In genomic region chr17:69103557-69104233, GRCh38 we compare ENCODE assay signal across 17 cellular contexts. TPM values are rescaled to one million over a fixed set of nuclear protein-coding genes. Genes with fewer than 3 reads are reported as not detected.
A peak's percentile ranks its signal among the peaks of the same experiment; 100 is the strongest.
DNase-seq lines count a peak whose midpoint lies in the region; ATAC-seq, FAIRE-seq and TF ChIP-seq lines count a peak whose summit lies in the region.
"Had no signal": no experiment of that assay in that cellular context is flagged by ENCODE, and none has a peak within 500 bp of the region (broad histone marks: within the 10 kb centered on the region; RNA-seq: fewer than 3 reads in every experiment).

No MANE protein-coding gene starts in this region.

- TF ChIP-seq POLR2A in HepG2 (IDR thresholded peaks at IDR 0.05; ENCODE audit: insufficient read depth in 1 of 2, low read depth in 2 of 2, low read length in 2 of 2) (no peak), right lobe of liver (IDR thresholded peaks at IDR 0.05) (no peak)

- no peak overlapping the region for H3K27ac ChIP-seq in HepG2 (ENCODE audit: extremely low read length, insufficient read depth, low read length)
- H3K27ac ChIP-seq in right lobe of liver: no peak overlapping the region

- no peaks in the 10 kb centered on the region for H3K79me2 ChIP-seq in HepG2 (ENCODE audit: insufficient read depth, low read length)

- no TSS peak for BruUV-seq in HepG2 (replicated peaks; lab: Mats Ljungman, UMichigan)

- H3K4me1 ChIP-seq in HepG2 (ENCODE audit: insufficient read depth, low read length) (peaks cover 10% of the 10 kb centered on the region), right lobe of liver (no peaks in the 10 kb centered on the region)
- H3K4me1 ChIP-seq: HAP-1 had no signal

- no peak overlapping the region for H2AFZ ChIP-seq in HepG2 (ENCODE audit: low read length)

- intact Hi-C loops in HepG2 (cut with micrococcal nuclease; ENCODE audit: unreplicated experiment) (no loop called here), right lobe of liver (cut with DNase I) (no loop called here)

- CTCF ChIA-PET in HepG2 (lab: Yijun Ruan, JAX; ENCODE audit: low intra/inter-chr PET ratio, low total read pairs): no interaction called here

- WGBS in HepG2 (ENCODE audit: low lambda C conversion rate): 17% methylated on average over 9 of the region's 9 CpGs
- WGBS in right lobe of liver (ENCODE audit: insufficient coverage, low coverage, low lambda C conversion rate, missing lambda C conversion rate): 92% methylated on average over 9 of the region's 9 CpGs

- POLR2A ChIA-PET in HepG2 (lab: Yijun Ruan, JAX): no interaction called here

- H3K9me3 Mint-ChIP-seq in stimulated activated naive B cell treated with anti-CD40 and anti-IgM and Interleukin-4, amounts not matched to agents 10 μg/mL and 1 μg/mL and 100 μg/mL, for 72 hours: no peaks in the 10 kb centered on the region

- H3K9ac ChIP-seq in HepG2 (ENCODE audit: insufficient read depth, low read depth, low read length): no peak overlapping the region

- H3K36me3 ChIP-seq in HepG2 (replicated peaks in 1 of 2; ENCODE audit: control insufficient read depth in 1 of 2, insufficient read depth in 2 of 2, low read length in 2 of 2): no peaks in the 10 kb centered on the region
- peaks cover 0 to 70% (median 12%) of the 10 kb centered on the region in 4 donors for H3K36me3 ChIP-seq in right lobe of liver
- H3K36me3 ChIP-seq: HAP-1 had no signal

- H3K9me3 ChIP-seq in HepG2 (ENCODE audit: low read length) (no peaks in the 10 kb centered on the region), right lobe of liver (no peaks in the 10 kb centered on the region)
- H3K9me3 ChIP-seq: HAP-1 had no signal

- H3K27ac Mint-ChIP-seq in stimulated activated naive B cell treated with anti-CD40 and anti-IgM and Interleukin-4, amounts not matched to agents 10 μg/mL and 1 μg/mL and 100 μg/mL, for 72 hours: peak overlapping the region; percentile 87

- H4K20me1 ChIP-seq in HepG2 (ENCODE audit: insufficient read depth, low read length): no peaks in the 10 kb centered on the region

- H3K4me1 Mint-ChIP-seq in stimulated activated naive B cell treated with anti-CD40 and anti-IgM and Interleukin-4, amounts not matched to agents 10 μg/mL and 1 μg/mL and 100 μg/mL, for 72 hours: no peaks in the 10 kb centered on the region

- peak; percentile 47 for DNase-seq in HepG2 (ENCODE audit: low spot score)
- DNase-seq in right lobe of liver: no peak
- peak; percentile 18 for DNase-seq in NCI-H69 (lab: John Stamatoyannopoulos, UW)
- peak; percentile 3 for DNase-seq in cerebellar cortex (ENCODE audit: low spot score)
- no peak for DNase-seq in stimulated activated naive B cell treated with anti-CD40 and anti-IgM and Interleukin-4, amounts not matched to agents 10 μg/mL and 1 μg/mL and 100 μg/mL, for 72 hours
- no peak for DNase-seq in NCI-H345 treated with DMSO at 0.1 percent for 48 hours (lab: John Stamatoyannopoulos, UW; ENCODE audit: unreplicated experiment)
- DNase-seq in RPMI8226: no peak
- DNase-seq in SKM-1 treated with dmso at 0.1 percent for 144 hours (lab: John Stamatoyannopoulos, UW; ENCODE audit: unreplicated experiment): no peak
- DNase-seq: AML-193, NCI-H1436 treated with DMSO at 0.1 percent for 48 hours, NCI-H446, NCI-H82 had no signal

- H3K36me3 Mint-ChIP-seq in stimulated activated naive B cell treated with anti-CD40 and anti-IgM and Interleukin-4, amounts not matched to agents 10 μg/mL and 1 μg/mL and 100 μg/mL, for 72 hours: no peaks in the 10 kb centered on the region
- H3K36me3 Mint-ChIP-seq: CD14-positive monocyte had no signal

- TF ChIP-seq CTCF in HepG2 (CRISPR knock-in tag; IDR thresholded peaks at IDR 0.05) (no peak), right lobe of liver (IDR thresholded peaks at IDR 0.05) (no peak)

- no peak for FAIRE-seq in HepG2 (lab: Jason Lieb, UNC)

- in situ Hi-C loops in HepG2 (cut with HindIII; ENCODE audit: extremely low pct_ligation_motif_present, low pct_unique_long_range_greater_than_20kb): no loop called here

- H3K4me2 ChIP-seq in HepG2 (ENCODE audit: low read depth, low read length): peak overlapping the region; percentile 42

- ATAC-seq in HepG2: peak; percentile 70
- ATAC-seq in right lobe of liver: no peak
- no peak for ATAC-seq in stimulated activated naive B cell treated with anti-CD40 and anti-IgM and Interleukin-4, amounts not matched to agents 10 μg/mL and 1 μg/mL and 100 μg/mL, for 72 hours (replicated peaks)

- H3K4me3 Mint-ChIP-seq in stimulated activated naive B cell treated with anti-CD40 and anti-IgM and Interleukin-4, amounts not matched to agents 10 μg/mL and 1 μg/mL and 100 μg/mL, for 72 hours: no peak overlapping the region
- H3K4me3 Mint-ChIP-seq: CD14-positive monocyte had no signal

- no peaks in the 10 kb centered on the region for H3K27me3 ChIP-seq in HepG2 (ENCODE audit: control insufficient read depth in 1 of 2, insufficient read depth in 2 of 2, low read length in 2 of 2)
- no peaks in the 10 kb centered on the region for H3K27me3 ChIP-seq in right lobe of liver

- H3K4me3 ChIP-seq in HepG2 (replicated peaks in 1 of 3; ENCODE audit: insufficient read depth in 1 of 3, low read depth in 2 of 3, low read length in 3 of 3) (no peak overlapping the region), right lobe of liver (no peak overlapping the region)
- H3K4me3 ChIP-seq: HAP-1 had no signal

- H3K27me3 Mint-ChIP-seq in stimulated activated naive B cell treated with anti-CD40 and anti-IgM and Interleukin-4, amounts not matched to agents 10 μg/mL and 1 μg/mL and 100 μg/mL, for 72 hours: no peaks in the 10 kb centered on the region

- no peak for TF ChIP-seq RAD21 in HepG2 (CRISPR knock-in tag; IDR thresholded peaks at IDR 0.05)

- TF ChIP-seq EP300 in HepG2 (IDR thresholded peaks at IDR 0.05; ENCODE audit: low read depth in 2 of 2, low read length in 2 of 2) (no peak), HepG2 (CRISPR knock-in tag; IDR thresholded peaks at IDR 0.05; ENCODE audit: borderline replicate concordance) (no peak)

TF ChIP-seq in HepG2, 621 proteins besides CTCF, POLR2A, EP300 and RAD21 (continues in another document):
- no peak for TF ChIP-seq MEF2D (CRISPR knock-in tag; IDR thresholded peaks at IDR 0.05)
- TF ChIP-seq SALL1 (CRISPR knock-in tag; IDR thresholded peaks at IDR 0.05): 0 out of 2 replicates have a peak, but pooled peaks have one; percentile 13
- TF ChIP-seq IKZF1 (IDR thresholded peaks at IDR 0.05): no peak

RNA-seq across cellular contexts. Expression of gene ABCA6, which starts 38.0 kb away (rescaled TPM):
- 0.11 TPM in 1 of 2 replicates, not detected in the other for total RNA-seq in HepG2 (2016; rRNA removed; fragmentation: Illumina TruSeq; extraction: Trizol)
- not detected in 2 replicates for total RNA-seq in HepG2 (2016; cell fraction: cytosol; rRNA removed; fragmentation: Illumina TruSeq; extraction: Trizol; ENCODE audit: low read depth)
- not detected in 2 replicates for total RNA-seq in HepG2 (2016; cell fraction: insoluble cytoplasmic fraction; rRNA removed; fragmentation: Illumina TruSeq; extraction: Trizol)
- not detected in 2 replicates for total RNA-seq in HepG2 (2016; cell fraction: membrane; rRNA removed; fragmentation: Illumina TruSeq; extraction: Trizol)
- not detected in 2 replicates for total RNA-seq in HepG2 (2016; cell fraction: nucleus; rRNA removed; fragmentation: Illumina TruSeq; extraction: Trizol)
- 0.05 and 0.17 TPM in 2 replicates for polyA plus RNA-seq in HepG2 (2011; rRNA removed)
- polyA plus RNA-seq in HepG2 (2011; cell fraction: cytosol; rRNA removed): 0.05 and 0.13 TPM in 2 replicates
- polyA plus RNA-seq in HepG2 (2011; cell fraction: nucleus; rRNA removed): 0.09 and 0.11 TPM in 2 replicates
- 0.04 TPM in 1 of 2 replicates, not detected in the other for polyA plus RNA-seq in HepG2 (2012)
- not detected in 2 replicates for polyA plus RNA-seq in HepG2 (2016; cell fraction: cytosol; fragmentation: Illumina TruSeq; extraction: Trizol; ENCODE audit: low read depth)
- polyA plus RNA-seq in HepG2 (2016; cell fraction: insoluble cytoplasmic fraction; fragmentation: Illumina TruSeq; extraction: Trizol; ENCODE audit: low read depth): not detected in 2 replicates
- not detected in 2 replicates for polyA plus RNA-seq in HepG2 (2016; cell fraction: membrane; fragmentation: Illumina TruSeq; extraction: Trizol; ENCODE audit: low read depth)
- polyA plus RNA-seq in HepG2 (2016; cell fraction: nucleus; fragmentation: Illumina TruSeq; extraction: Trizol; ENCODE audit: insufficient read depth, low read depth): not detected in 2 replicates
- polyA minus RNA-seq in HepG2 (2011; rRNA and poly(A)+ RNA removed; ENCODE audit: low replicate concordance): not detected in 2 replicates
- polyA minus RNA-seq in HepG2 (2011; cell fraction: cytosol; rRNA and poly(A)+ RNA removed): not detected in 2 replicates
- polyA minus RNA-seq in HepG2 (2011; cell fraction: nucleus; rRNA and poly(A)+ RNA removed): 0.13 and 0.25 TPM in 2 replicates
- total RNA-seq in right lobe of liver: 100 to 1,000 TPM in 3 of 6 experiments, 10 to 100 TPM in 3; 54.7 to 155 (median 86.2) TPM
- total RNA-seq: HT1080; RPMI7951; T-helper 2 cell treated with Interferon-gamma antibody and Interleukin-4, amounts not matched to agents 100 ng/mL and 5 ng/mL, for 36 hours had no signal

RNA-seq across cellular contexts. Expression of gene ABCA9, which starts 43.0 kb away (rescaled TPM):
- 0.04 TPM in 1 of 2 replicates, not detected in the other for total RNA-seq in HepG2 (2016; rRNA removed; fragmentation: Illumina TruSeq; extraction: Trizol)
- not detected in 2 replicates for total RNA-seq in HepG2 (2016; cell fraction: cytosol; rRNA removed; fragmentation: Illumina TruSeq; extraction: Trizol; ENCODE audit: low read depth)
- not detected in 2 replicates for total RNA-seq in HepG2 (2016; cell fraction: insoluble cytoplasmic fraction; rRNA removed; fragmentation: Illumina TruSeq; extraction: Trizol)
- total RNA-seq in HepG2 (2016; cell fraction: membrane; rRNA removed; fragmentation: Illumina TruSeq; extraction: Trizol): not detected in 2 replicates
- 0.19 TPM in 1 of 2 replicates, not detected in the other for total RNA-seq in HepG2 (2016; cell fraction: nucleus; rRNA removed; fragmentation: Illumina TruSeq; extraction: Trizol)
- 0.03 TPM in 1 of 2 replicates, not detected in the other for polyA plus RNA-seq in HepG2 (2011; rRNA removed)
- 0.08 TPM in 1 of 2 replicates, not detected in the other for polyA plus RNA-seq in HepG2 (2011; cell fraction: cytosol; rRNA removed)
- 0.09 and 0.19 TPM in 2 replicates for polyA plus RNA-seq in HepG2 (2011; cell fraction: nucleus; rRNA removed)
- 0.11 and 0.12 TPM in 2 replicates for polyA plus RNA-seq in HepG2 (2012)
- not detected in 2 replicates for polyA plus RNA-seq in HepG2 (2016; cell fraction: cytosol; fragmentation: Illumina TruSeq; extraction: Trizol; ENCODE audit: low read depth)
- not detected in 2 replicates for polyA plus RNA-seq in HepG2 (2016; cell fraction: insoluble cytoplasmic fraction; fragmentation: Illumina TruSeq; extraction: Trizol; ENCODE audit: low read depth)
- polyA plus RNA-seq in HepG2 (2016; cell fraction: membrane; fragmentation: Illumina TruSeq; extraction: Trizol; ENCODE audit: low read depth): not detected in 2 replicates
- polyA plus RNA-seq in HepG2 (2016; cell fraction: nucleus; fragmentation: Illumina TruSeq; extraction: Trizol; ENCODE audit: insufficient read depth, low read depth): not detected in 2 replicates
- polyA minus RNA-seq in HepG2 (2011; rRNA and poly(A)+ RNA removed; ENCODE audit: low replicate concordance): 0.51 TPM in 1 of 2 replicates, not detected in the other
- polyA minus RNA-seq in HepG2 (2011; cell fraction: cytosol; rRNA and poly(A)+ RNA removed): not detected in 2 replicates
- polyA minus RNA-seq in HepG2 (2011; cell fraction: nucleus; rRNA and poly(A)+ RNA removed): 0.52 and 0.62 TPM in 2 replicates
- total RNA-seq in right lobe of liver: 10 to 100 TPM in 2 of 6 experiments, 1 to 10 TPM in 4; 4.9 to 19.4 (median 8.8) TPM
- total RNA-seq: HT1080, RPMI7951 had no signal

Comparison
In these comparisons a context has a peak if more than half of its experiments do, and no peak if none do; other contexts are left out.
1. DNase-seq: peak in HepG2 (single experiment), NCI-H69 (single experiment) and cerebellar cortex (single experiment); none in right lobe of liver (0 of 3), stimulated activated naive B cell treated with anti-CD40 and anti-IgM and Interleukin-4, amounts not matched to agents 10 μg/mL and 1 μg/mL and 100 μg/mL, for 72 hours (single experiment), NCI-H345 treated with DMSO at 0.1 percent for 48 hours (single experiment), RPMI8226 (single experiment) and SKM-1 treated with dmso at 0.1 percent for 144 hours (single experiment).
2. RNA of gene ABCA6, which starts 38.0 kb away (total RNA-seq): 54.7 to 155 TPM in right lobe of liver; 0.11 TPM in HepG2; every median in the first group is over 10 times any median in the second.